ENCODE assay signal across 8 cellular contexts in the genomic region with DNA sequence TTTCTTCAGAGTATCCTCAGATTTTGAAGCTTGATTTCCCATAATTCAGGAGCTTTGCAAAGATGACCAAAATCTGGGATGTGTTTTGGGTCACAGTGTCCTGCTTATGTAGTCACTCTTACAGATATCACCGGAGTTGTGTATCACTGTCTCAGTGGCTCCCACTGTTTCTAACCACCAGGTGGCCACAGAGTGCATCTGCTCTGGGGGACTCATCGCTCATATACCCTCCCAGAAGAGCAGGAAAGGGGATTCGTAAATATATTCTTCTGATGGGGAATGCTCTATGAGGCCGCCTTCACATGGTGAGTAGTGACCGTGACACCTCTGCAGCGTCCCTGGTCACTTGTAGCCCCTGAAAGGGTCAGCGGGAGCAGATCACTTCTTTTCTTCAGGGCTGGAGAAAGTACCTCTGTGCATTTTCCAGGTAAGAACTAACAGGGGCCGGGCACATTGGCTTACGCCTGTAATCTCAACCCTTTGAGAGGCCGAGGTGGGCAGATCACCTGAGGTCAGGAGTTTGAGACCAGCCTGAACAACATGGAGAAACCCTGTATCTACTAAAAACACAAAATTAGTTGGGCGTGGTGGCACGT.
DNase-seq lines count a peak whose midpoint lies in the region; TF ChIP-seq lines count a peak whose summit lies in the region.
"Not testable (repeated sequence)": the region's sequence is repeated elsewhere in the genome, so short reads cannot be mapped to it uniquely, and the experiment has no call there.

No MANE protein-coding gene starts in this region.

- not testable (repeated sequence) for H3K79me2 ChIP-seq in GM23248 (ENCODE audit: insufficient read depth); SK-N-SH (ENCODE audit: insufficient read depth)

- H3K36me3 ChIP-seq in BE2C; GM23248 (ENCODE audit: low read depth); SK-N-SH (replicated peaks in 1 of 2; ENCODE audit: control insufficient read depth in 1 of 2, insufficient read depth in 2 of 2, low read length in 1 of 2); esophagus squamous epithelium; liver (ENCODE audit: control insufficient read depth in 4 of 4, insufficient read depth in 3 of 4, low read depth in 1 of 4, low read length in 3 of 4): not testable (repeated sequence)

- H3K4me3 ChIP-seq in BE2C (ENCODE audit: low read depth, low read length); GM23248; SK-N-SH (ENCODE audit: low read depth in 2 of 2, low read length in 1 of 2); esophagus squamous epithelium; liver (ENCODE audit: low read depth in 1 of 3, low read length in 3 of 3): not testable (repeated sequence)

- not testable (repeated sequence) for H3K9me2 ChIP-seq in GM23248 (ENCODE audit: insufficient read depth); SK-N-SH

- intact Hi-C loops in esophagus squamous epithelium (cut with DNase I), result not testable (repeated sequence)

- not testable (repeated sequence) for TF ChIP-seq POLR2A in esophagus squamous epithelium (IDR thresholded peaks at IDR 0.05)

- in situ Hi-C loops in GM23248 (cut with MboI), result not testable (repeated sequence)

- POLR2A ChIA-PET in SK-N-SH (lab: Yijun Ruan, JAX), result not testable (repeated sequence)

- not testable (repeated sequence) for H3K4me1 ChIP-seq in BE2C; GM23248 (ENCODE audit: insufficient read depth); SK-N-SH (ENCODE audit: control insufficient read depth in 1 of 2, insufficient read depth in 2 of 2, low read depth in 1 of 2, low read length in 1 of 2); esophagus squamous epithelium; liver (ENCODE audit: control insufficient read depth in 4 of 4, insufficient read depth in 4 of 4, low read length in 3 of 4)

- TF ChIP-seq EP300 in SK-N-SH (IDR thresholded peaks at IDR 0.05; ENCODE audit: borderline replicate concordance in 1 of 2, low read depth in 1 of 2, low read length in 1 of 2), result not testable (repeated sequence)

- H4K20me1 ChIP-seq in GM23248 (ENCODE audit: insufficient read depth); SK-N-SH (ENCODE audit: insufficient read depth): not testable (repeated sequence)

- H3K27ac ChIP-seq in GM23248; SK-N-SH (ENCODE audit: low read depth in 2 of 2, low read length in 1 of 2); esophagus squamous epithelium; liver (ENCODE audit: low read depth in 1 of 2, low read length in 2 of 2): not testable (repeated sequence)

- not testable (repeated sequence) for H3K4me2 ChIP-seq in GM23248 (ENCODE audit: unreplicated experiment); SK-N-SH

- DNase-seq in BE2C (peak; percentile 29), GM23248 (peak; percentile 23), NCI-H1694 (lab: John Stamatoyannopoulos, UW) (peak; percentile 68), SK-N-SH (peak; percentile 3)
- peak; percentile 21 for DNase-seq in activated naive CD4-positive, alpha-beta T cell treated with Interleukin-2 at 50 U/mL for 16 hours
- not testable (repeated sequence) for DNase-seq in esophagus squamous epithelium (lab: John Stamatoyannopoulos, UW)
- peak; percentile 17 for DNase-seq in stimulated activated CD4-positive, alpha-beta T cell treated with anti-CD3 and anti-CD28 coated beads, Interleukin-15, amount 100 ng/mL, for 24 hours

- CTCF ChIA-PET in SK-N-SH (lab: Yijun Ruan, JAX), result not testable (repeated sequence)

- TF ChIP-seq CTCF in BE2C (IDR thresholded peaks at IDR 0.05; ENCODE audit: low read depth, low read length) (peak; percentile 72), SK-N-SH (IDR thresholded peaks at IDR 0.05) (peak; percentile 62), esophagus squamous epithelium (IDR thresholded peaks at IDR 0.05) (peak in 5 of 6 experiments; percentile 15 to 58 (median 52)), liver (IDR thresholded peaks at IDR 0.05; ENCODE audit: low read depth, low read length, missing input control) (peak; percentile 41)

- H3K27me3 ChIP-seq in BE2C; GM23248 (replicated peaks; ENCODE audit: insufficient read depth); SK-N-SH (ENCODE audit: insufficient read depth); esophagus squamous epithelium; liver (ENCODE audit: control insufficient read depth in 4 of 4, insufficient read depth in 4 of 4, low read length in 3 of 4): not testable (repeated sequence)

- TF ChIP-seq RAD21 in SK-N-SH (IDR thresholded peaks at IDR 0.05; ENCODE audit: low read length), result peak; percentile 62
- peak; percentile 54 to 63 for TF ChIP-seq RAD21 in liver (IDR thresholded peaks at IDR 0.05)

- H3K9ac ChIP-seq in GM23248; SK-N-SH; liver (ENCODE audit: low read depth in 1 of 2, low read length in 2 of 2): not testable (repeated sequence)

- H3K9me3 ChIP-seq in BE2C; GM23248 (ENCODE audit: low read depth); SK-N-SH; esophagus squamous epithelium; liver (ENCODE audit: control insufficient read depth in 4 of 4, low read length in 3 of 4): not testable (repeated sequence)

- not testable (repeated sequence) for H2AFZ ChIP-seq in GM23248; SK-N-SH (ENCODE audit: low read depth)

- H3F3A ChIP-seq in GM23248 (ENCODE audit: insufficient read depth); SK-N-SH (replicated peaks; ENCODE audit: insufficient read depth): not testable (repeated sequence)

- WGBS in GM23248 (ENCODE audit: low coverage in 1 of 2, low lambda C conversion rate in 2 of 2, missing lambda C conversion rate in 2 of 2), 2 experiments, result 52 to 58% methylated on average over 12 of the region's 12 CpGs
- 40% methylated on average over 8 of the region's 12 CpGs for WGBS in SK-N-SH (ENCODE audit: low lambda C conversion rate)
- 67 to 79% methylated on average over 4 to 8 of the region's 12 CpGs for WGBS in esophagus squamous epithelium, 2 donors
- WGBS in liver, result 50% methylated on average over 12 of the region's 12 CpGs

TF ChIP-seq in SK-N-SH, 30 proteins besides CTCF, POLR2A, EP300 and RAD21:
- TF ChIP-seq SMC3 (IDR thresholded peaks at IDR 0.05; ENCODE audit: low read depth, low read length), result peak; percentile 55
